ENCODE assay signal across 9 cellular contexts in the genomic region with DNA sequence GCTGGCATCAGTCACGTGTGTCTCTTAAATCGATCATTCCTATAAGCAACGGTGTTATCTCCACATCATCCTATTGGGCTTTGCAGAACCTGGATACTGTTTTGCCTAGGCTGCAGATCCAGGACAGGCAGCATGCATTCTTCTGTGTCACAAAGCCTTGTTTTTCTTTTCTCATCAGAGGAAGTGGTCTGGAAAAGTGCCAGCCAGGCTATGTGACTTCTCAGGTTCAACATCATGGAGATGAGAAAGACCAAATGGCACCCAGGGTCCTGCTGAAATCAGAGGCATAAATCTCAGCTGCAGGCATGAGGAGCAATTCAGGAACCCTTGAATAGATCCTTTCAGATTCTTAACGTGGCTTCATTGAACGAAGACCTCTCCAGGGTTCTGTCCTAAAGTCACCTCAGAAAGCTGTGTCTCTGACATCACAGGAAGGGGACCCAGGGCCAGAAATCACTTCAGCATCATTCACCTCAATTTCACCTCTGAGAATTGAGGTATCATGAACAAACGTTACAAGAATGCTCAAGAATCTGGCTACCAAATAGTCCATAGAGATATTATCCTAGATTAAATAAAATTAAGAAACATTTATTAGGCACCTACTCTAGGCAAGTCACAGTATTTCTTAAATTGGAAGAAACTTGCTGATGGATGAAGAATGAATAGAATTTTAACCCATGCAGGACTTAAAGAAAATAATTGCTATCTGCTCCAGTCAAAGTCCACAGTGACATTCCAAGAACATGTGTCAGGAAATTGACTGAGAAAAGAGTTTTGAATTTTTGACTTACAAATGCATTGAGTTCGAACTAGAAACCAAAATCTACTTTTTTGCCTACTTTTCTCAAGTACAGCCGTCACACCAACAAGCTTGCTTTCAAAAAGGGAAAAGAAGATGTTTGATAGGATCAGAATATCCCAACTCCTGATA.
DNase-seq lines count a peak whose midpoint lies in the region; ATAC-seq and TF ChIP-seq lines count a peak whose summit lies in the region.
"Had no signal": no experiment of that assay in that cellular context is flagged by ENCODE, and none has a peak within 500 bp of the region (broad histone marks: within the 10 kb centered on the region; RNA-seq: fewer than 3 reads in every experiment).

No MANE protein-coding gene starts in this region.

- no peak overlapping the region for H2AFZ ChIP-seq in DND-41 (ENCODE audit: low read depth, low read length)

- H3K4me1 ChIP-seq in DND-41 (ENCODE audit: insufficient read depth, low read length), result peaks cover 5% of the 10 kb centered on the region; the same call in 1 of the 2 replicates
- no peaks in the 10 kb centered on the region for H3K4me1 ChIP-seq in Peyer's patch
- no peaks in the 10 kb centered on the region for H3K4me1 ChIP-seq in upper lobe of left lung

- DNase-seq in DND-41, result peak; percentile 36
- DNase-seq in Peyer's patch, result peak in 2 of 3 donors; percentile 55 to 67
- peak; percentile 60 for DNase-seq in glomerular visceral epithelial cell (ENCODE audit: extremely low spot score)
- no peak for DNase-seq in NK-92 treated with Interleukin-12 subunit alpha and Interleukin-12 subunit beta, amount 100 ng/mL, for 24 hours (lab: John Stamatoyannopoulos, UW)
- no peak for DNase-seq in left ventricle myocardium superior
- DNase-seq in NCI-H446 (lab: John Stamatoyannopoulos, UW), result no peak
- no peak for DNase-seq in upper lobe of left lung
- DNase-seq: dorsolateral prefrontal cortex had no signal

- TF ChIP-seq CTCF in DND-41 (IDR thresholded peaks at IDR 0.05; ENCODE audit: borderline replicate concordance, extremely low read depth, low read length, poor library complexity, severe bottlenecking) (no peak), Peyer's patch (IDR thresholded peaks at IDR 0.05) (no peak), upper lobe of left lung (IDR thresholded peaks at IDR 0.05) (no peak)

- H3K27ac Mint-ChIP-seq in activated T-helper 17 cell treated with anti-CD3 and anti-CD28 coated beads, Interleukin-2, amount 50 U/mL, for 72 hours, result peak overlapping the region; percentile 91

- no peaks in the 10 kb centered on the region for H3K27me3 ChIP-seq in DND-41 (ENCODE audit: insufficient read depth, low read length, poor library complexity)
- no peaks in the 10 kb centered on the region for H3K27me3 ChIP-seq in Peyer's patch
- no peaks in the 10 kb centered on the region for H3K27me3 ChIP-seq in upper lobe of left lung
- H3K27me3 ChIP-seq: dorsolateral prefrontal cortex had no signal

- no peaks in the 10 kb centered on the region for H4K20me1 ChIP-seq in DND-41 (ENCODE audit: insufficient read depth, low read length)

- no peak for TF ChIP-seq EP300 in upper lobe of left lung (IDR thresholded peaks at IDR 0.05)

- no peaks in the 10 kb centered on the region for H3K79me2 ChIP-seq in DND-41 (ENCODE audit: insufficient read depth, low read length)

- no peak overlapping the region for H3K4me2 ChIP-seq in DND-41 (ENCODE audit: insufficient read depth, low read length)

- intact Hi-C loops in left ventricle myocardium superior (cut with micrococcal nuclease), result loop anchor here (10.0 kb wide), 2 partner anchors 165 to 915 kb away; no protein-coding TSS in a partner anchor

- H3K36me3 Mint-ChIP-seq in activated T-helper 17 cell treated with anti-CD3 and anti-CD28 coated beads, Interleukin-2, amount 50 U/mL, for 72 hours (ENCODE audit: low read depth), result no peaks in the 10 kb centered on the region

- no peaks in the 10 kb centered on the region for H3K27me3 Mint-ChIP-seq in activated T-helper 17 cell treated with anti-CD3 and anti-CD28 coated beads, Interleukin-2, amount 50 U/mL, for 72 hours

- H3K9me3 ChIP-seq in DND-41 (ENCODE audit: insufficient read depth, low read length, severe bottlenecking) (no peaks in the 10 kb centered on the region), Peyer's patch (no peaks in the 10 kb centered on the region), upper lobe of left lung (no peaks in the 10 kb centered on the region)

- H3K4me3 ChIP-seq in DND-41 (ENCODE audit: low read depth in 1 of 2, low read length in 2 of 2) (no peak overlapping the region), Peyer's patch (no peak overlapping the region), upper lobe of left lung (no peak overlapping the region)
- H3K4me3 ChIP-seq: dorsolateral prefrontal cortex had no signal

- no peaks in the 10 kb centered on the region for H3K9me3 Mint-ChIP-seq in activated T-helper 17 cell treated with anti-CD3 and anti-CD28 coated beads, Interleukin-2, amount 50 U/mL, for 72 hours

- TF ChIP-seq POLR2A in Peyer's patch (IDR thresholded peaks at IDR 0.05) (no peak), upper lobe of left lung (IDR thresholded peaks at IDR 0.05) (no peak)

- H3K4me1 Mint-ChIP-seq in activated T-helper 17 cell treated with anti-CD3 and anti-CD28 coated beads, Interleukin-2, amount 50 U/mL, for 72 hours, result peaks cover 33% of the 10 kb centered on the region

- H3K27ac ChIP-seq in DND-41 (ENCODE audit: low read length) (no peak overlapping the region), Peyer's patch (no peak overlapping the region), upper lobe of left lung (no peak overlapping the region)
- H3K27ac ChIP-seq: dorsolateral prefrontal cortex had no signal

- H3K36me3 ChIP-seq in DND-41 (ENCODE audit: insufficient read depth, low read length), result no peaks in the 10 kb centered on the region
- no peaks in the 10 kb centered on the region for H3K36me3 ChIP-seq in Peyer's patch
- no peaks in the 10 kb centered on the region for H3K36me3 ChIP-seq in upper lobe of left lung

- 76 to 80% methylated on average over 8 of the region's 8 CpGs for WGBS in upper lobe of left lung, 2 donors

- peak overlapping the region; percentile 60 for H3K4me3 Mint-ChIP-seq in activated T-helper 17 cell treated with anti-CD3 and anti-CD28 coated beads, Interleukin-2, amount 50 U/mL, for 72 hours

- ATAC-seq in DND-41 (ENCODE audit: insufficient read depth, low read depth) (0 out of 3 replicates have a peak, but pooled peaks have one; percentile 54), left ventricle myocardium superior (no peak), upper lobe of left lung (ENCODE audit: low FRiP score in 2 of 2) (no peak)
- no peak for ATAC-seq in activated T-helper 17 cell treated with anti-CD3 and anti-CD28 coated beads, Interleukin-2, amount 50 U/mL, for 72 hours (replicated peaks)

- H3K9ac ChIP-seq in DND-41 (ENCODE audit: low read depth, low read length), result no peak overlapping the region

Comparison
In these comparisons a context has a peak if more than half of its experiments do, and no peak if none do; other contexts are left out.
1. DNase-seq: peak in DND-41 (single experiment), Peyer's patch (2 of 3) and glomerular visceral epithelial cell (single experiment); none in NK-92 treated with Interleukin-12 subunit alpha and Interleukin-12 subunit beta, amount 100 ng/mL, for 24 hours (single experiment), left ventricle myocardium superior (single experiment), NCI-H446 (0 of 2) and upper lobe of left lung (0 of 2).